18 cellular contexts compared by ENCODE assay signal in genomic region chr7:94149776-94150545, GRCh38.
"Had no signal": no experiment of that assay in that cellular context is flagged by ENCODE, and none has a peak within 500 bp of the region (broad histone marks: within the 10 kb centered on the region; RNA-seq: fewer than 3 reads in every experiment).

No MANE protein-coding gene starts in this region.

- H3K27me3 ChIP-seq: tibial nerve, uterus had no signal

- H3K4me3 ChIP-seq: lung, tibial nerve, uterus had no signal

- DNase-seq: activated CD4-positive, alpha-beta memory T cell treated with anti-CD3 and anti-CD28 coated beads, Interleukin-2, amount 10 ng/mL, durations not matched to agents 7 days and 5 days; activated CD4-positive, alpha-beta T cell treated with anti-CD3 and anti-CD28 coated beads for 4 hours; activated naive CD4-positive, alpha-beta T cell treated with anti-CD3 and anti-CD28 coated beads, Interleukin-2, amount 10 ng/mL, durations not matched to agents 7 days and 5 days; activated T-cell treated with anti-CD3 and anti-CD28 coated beads, Interleukin-2, amount 50 U/mL, for 24 hours; caudate nucleus; foreskin melanocyte; immature natural killer cell; naive thymus-derived CD4-positive, alpha-beta T cell; retina; stimulated activated CD4-positive, alpha-beta T cell treated with anti-CD3 and anti-CD28 coated beads, Interleukin-2, amount 100 ng/mL, for 48 hours; stimulated activated naive B cell treated with anti-CD40 and anti-IgM and Interleukin-4, amounts not matched to agents 10 μg/mL and 1 μg/mL and 100 μg/mL, for 72 hours; T-helper 1 cell; T1000; uterus had no signal

- H3K9me3 ChIP-seq: tibial nerve, uterus had no signal

- H3K36me3 ChIP-seq: tibial nerve, uterus had no signal

- H3K27ac ChIP-seq: tibial nerve, uterus had no signal

- H3K4me1 ChIP-seq: tibial nerve, uterus had no signal

- FAIRE-seq: colon, endometrium had no signal
